ENCODE assay signal across 1 cellular context in the genomic region with DNA sequence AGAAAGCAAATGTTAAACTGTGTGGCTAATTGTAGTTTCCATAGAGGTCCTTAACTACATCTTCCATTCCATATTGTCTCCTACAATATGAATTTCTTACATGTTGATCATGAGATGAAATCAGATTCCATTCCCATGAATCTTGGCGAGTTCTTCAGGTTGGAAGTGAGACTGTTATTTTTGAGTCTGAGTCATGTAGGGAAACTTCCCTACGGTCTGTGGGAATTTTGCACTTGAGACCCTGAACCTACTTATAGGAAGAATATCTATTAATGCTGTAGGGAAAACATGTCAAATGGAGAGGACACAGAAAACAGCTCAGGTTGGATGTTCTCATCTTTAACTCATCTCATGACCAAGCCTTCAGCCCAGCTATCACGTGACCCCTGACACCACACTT.
TF ChIP-seq lines count a peak whose summit lies in the region.

No MANE protein-coding gene starts in this region.

TF ChIP-seq in endothelial cell of umbilical vein, 7 proteins besides CTCF, POLR2A, EP300 and RAD21 (continued from another document):
- TF ChIP-seq GATA2 (IDR thresholded peaks at IDR 0.05; ENCODE audit: insufficient read depth, insufficient read length, low read depth, low read length): no peak
- TF ChIP-seq JUN (IDR thresholded peaks at IDR 0.05; ENCODE audit: borderline replicate concordance, insufficient read depth, insufficient read length, low read depth): no peak
